Comparison of ENCODE assay signal across 1 cellular context in genomic region chr11:111308140-111308539, GRCh38.
TF ChIP-seq lines count a peak whose summit lies in the region.

No MANE protein-coding gene starts in this region.

TF ChIP-seq in liver, 16 proteins besides CTCF, POLR2A, EP300 and RAD21 (continued from another document):
- no peak for TF ChIP-seq REST (IDR thresholded peaks at IDR 0.05)
- TF ChIP-seq EGR1 (IDR thresholded peaks at IDR 0.05; ENCODE audit: low read depth in 2 of 2) = no peak
